23 cellular contexts compared by ENCODE assay signal in the genomic region with DNA sequence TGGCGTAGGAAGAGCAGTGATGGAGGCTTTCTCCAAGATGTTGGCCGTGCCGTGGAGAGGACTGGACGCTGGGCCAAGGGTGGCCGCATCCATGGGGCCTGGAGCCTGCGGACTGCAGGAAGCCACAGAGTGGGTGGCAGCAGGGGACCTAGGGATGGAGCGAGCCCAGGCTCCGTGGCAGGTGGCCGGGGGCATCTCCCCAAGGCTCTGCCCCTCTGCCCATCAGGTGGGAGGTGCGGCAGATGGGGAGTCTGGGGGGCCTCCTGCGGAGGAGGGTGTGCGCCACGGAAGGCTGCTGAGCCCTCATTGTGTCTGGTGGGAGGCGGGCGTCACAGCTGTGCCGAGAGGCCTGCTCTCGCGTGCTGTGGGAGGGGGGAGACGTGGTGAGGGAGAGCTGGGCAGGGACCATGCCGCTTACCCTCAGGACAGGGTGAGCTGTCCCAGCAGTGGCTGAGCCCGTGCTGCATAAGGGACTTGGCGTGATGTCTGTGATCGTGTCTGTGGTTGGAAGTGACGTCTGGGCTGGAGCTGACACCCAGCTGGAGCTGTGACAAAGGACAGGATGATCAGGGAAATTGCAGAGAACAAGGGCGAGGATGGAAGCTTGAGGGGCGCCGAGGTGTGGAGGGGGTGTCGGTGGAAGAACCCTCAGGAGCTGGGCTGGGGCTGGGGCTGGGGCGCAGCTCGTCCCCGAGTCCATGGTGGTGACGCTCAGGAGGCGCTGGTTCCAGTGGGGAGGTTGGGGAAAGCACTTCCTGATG. TPM values are rescaled to one million over a fixed set of nuclear protein-coding genes. Genes with fewer than 3 reads are reported as not detected.
A peak's percentile ranks its signal among the peaks of the same experiment; 100 is the strongest.
DNase-seq lines count a peak whose midpoint lies in the region; ATAC-seq and TF ChIP-seq lines count a peak whose summit lies in the region.
"Had no signal": no experiment of that assay in that cellular context is flagged by ENCODE, and none has a peak within 500 bp of the region (broad histone marks: within the 10 kb centered on the region; RNA-seq: fewer than 3 reads in every experiment).

No MANE protein-coding gene starts in this region.

- no peak overlapping the region for H3K4me3 Mint-ChIP-seq in neural crest cell
- H3K4me3 Mint-ChIP-seq: activated naive CD4-positive, alpha-beta T cell treated with anti-CD3 and anti-CD28 coated beads for 36 hours; activated T-cell treated with anti-CD3 and anti-CD28 coated beads, Interleukin-2, amount 50 U/mL, for 24 hours; central memory CD8-positive, alpha-beta T cell had no signal

- TF ChIP-seq EP300 in upper lobe of left lung (IDR thresholded peaks at IDR 0.05) = peak in 1 of 4 donors; percentile 91

- H3K36me3 ChIP-seq in esophagus squamous epithelium = no peaks in the 10 kb centered on the region
- peaks cover 0 to 9% (median 0%) of the 10 kb centered on the region in 4 donors for H3K36me3 ChIP-seq in upper lobe of left lung
- H3K36me3 ChIP-seq: right lobe of liver, thoracic aorta had no signal

- no peak for TF ChIP-seq POLR2A in esophagus squamous epithelium (IDR thresholded peaks at IDR 0.05)
- peak in 1 of 4 donors; percentile 10 for TF ChIP-seq POLR2A in upper lobe of left lung (IDR thresholded peaks at IDR 0.05)
- TF ChIP-seq POLR2A in GM18505 (IDR thresholded peaks at IDR 0.05; ENCODE audit: borderline replicate concordance, extremely low read depth, insufficient read depth, insufficient read length) = no peak

- DNase-seq in DMS53 (lab: John Stamatoyannopoulos, UW) (peak; percentile 6), DMS53 treated with DMSO at 0.1 percent for 48 hours (lab: John Stamatoyannopoulos, UW; ENCODE audit: unreplicated experiment) (no peak), esophagus squamous epithelium (lab: John Stamatoyannopoulos, UW) (no peak), neural crest cell (ENCODE audit: low read depth, low spot score) (no peak), upper lobe of left lung (peak in 1 of 2 donors; percentile 77), NCI-H2029 (lab: John Stamatoyannopoulos, UW) (no peak)
- DNase-seq: activated CD4-positive, CD25-positive, alpha-beta regulatory T cell treated with anti-CD3 and anti-CD28 coated beads, Interleukin-2, amount 50 U/mL, for 72 hours; activated naive CD4-positive, alpha-beta T cell treated with anti-CD3 and anti-CD28 coated beads for 36 hours; activated T-cell treated with anti-CD3 and anti-CD28 coated beads, Interleukin-2, amount 50 U/mL, for 24 hours; DMS79 treated with DMSO at 0.1 percent for 48 hours; effector CD4-positive, alpha-beta T cell; NCI-H2029 treated with DMSO at 0.1 percent for 48 hours; NK-92 treated with Interleukin-12 subunit alpha and Interleukin-12 subunit beta, amount 100 ng/mL, for 24 hours; right lobe of liver; stimulated activated CD4-positive, alpha-beta T cell treated with anti-CD3 and anti-CD28 coated beads, Interleukin-15, amount 100 ng/mL, for 24 hours; T-helper 9 cell had no signal

- H3K27ac ChIP-seq in esophagus squamous epithelium = peak overlapping the region in 3 of 4 donors; percentile 23 to 78 (median 70)
- peak overlapping the region; percentile 80 to 92 (median 82) for H3K27ac ChIP-seq in upper lobe of left lung
- H3K27ac ChIP-seq: 22Rv1, right lobe of liver, SK-N-MC, thoracic aorta had no signal

- TF ChIP-seq CTCF in esophagus squamous epithelium (IDR thresholded peaks at IDR 0.05) = no peak
- TF ChIP-seq CTCF in neural crest cell (conservative IDR thresholded peaks at IDR 0.05) = no peak
- no peak for TF ChIP-seq CTCF in upper lobe of left lung (IDR thresholded peaks at IDR 0.05)

- H3K4me1 ChIP-seq in esophagus squamous epithelium = peaks cover 4 to 32% (median 8%) of the 10 kb centered on the region in 3 donors
- H3K4me1 ChIP-seq in upper lobe of left lung = peaks cover 2 to 20% (median 12%) of the 10 kb centered on the region in 4 donors

- H3K27me3 ChIP-seq in esophagus squamous epithelium (peaks cover 0 to 23% (median 0%) of the 10 kb centered on the region in 4 donors), upper lobe of left lung (no peaks in the 10 kb centered on the region)
- H3K27me3 ChIP-seq: right lobe of liver had no signal

- no peaks in the 10 kb centered on the region for H3K9me3 Mint-ChIP-seq in neural crest cell
- H3K9me3 Mint-ChIP-seq: activated naive CD4-positive, alpha-beta T cell treated with anti-CD3 and anti-CD28 coated beads for 36 hours; activated T-cell treated with anti-CD3 and anti-CD28 coated beads, Interleukin-2, amount 50 U/mL, for 24 hours; central memory CD8-positive, alpha-beta T cell had no signal

- peak overlapping the region; percentile 91 for H3K27ac Mint-ChIP-seq in neural crest cell (ENCODE audit: unreplicated experiment)
- H3K27ac Mint-ChIP-seq: activated naive CD4-positive, alpha-beta T cell treated with anti-CD3 and anti-CD28 coated beads for 36 hours; activated T-cell treated with anti-CD3 and anti-CD28 coated beads, Interleukin-2, amount 50 U/mL, for 24 hours had no signal

- ATAC-seq in upper lobe of left lung (ENCODE audit: low FRiP score in 2 of 2) (no peak), HG03045 (IDR thresholded peaks at IDR 0.05; ENCODE audit: unreplicated experiment) (no peak), GM18505 (IDR thresholded peaks at IDR 0.05; ENCODE audit: unreplicated experiment) (no peak)
- ATAC-seq: esophagus mucosa had no signal

- peaks cover 19% of the 10 kb centered on the region for H3K4me1 Mint-ChIP-seq in neural crest cell
- H3K4me1 Mint-ChIP-seq: central memory CD8-positive, alpha-beta T cell had no signal

- WGBS in esophagus squamous epithelium, 2 donors = 78 to 83% methylated on average over 13 to 20 of the region's 33 CpGs
- 75 to 77% methylated on average over 28 to 31 of the region's 33 CpGs for WGBS in upper lobe of left lung, 2 donors

- no peaks in the 10 kb centered on the region for H3K9me3 ChIP-seq in esophagus squamous epithelium
- no peaks in the 10 kb centered on the region for H3K9me3 ChIP-seq in upper lobe of left lung
- H3K9me3 ChIP-seq: right lobe of liver, thoracic aorta had no signal

- H3K36me3 Mint-ChIP-seq in neural crest cell (ENCODE audit: low read depth) = no peaks in the 10 kb centered on the region

- intact Hi-C loops in esophagus squamous epithelium (cut with DNase I) = no loop called here

- no peaks in the 10 kb centered on the region for H3K27me3 Mint-ChIP-seq in neural crest cell (ENCODE audit: low read depth)
- H3K27me3 Mint-ChIP-seq: activated T-cell treated with anti-CD3 and anti-CD28 coated beads, Interleukin-2, amount 50 U/mL, for 24 hours; central memory CD8-positive, alpha-beta T cell had no signal

- H3K4me3 ChIP-seq in esophagus squamous epithelium = peak overlapping the region in 3 of 4 donors; percentile 22 to 47 (median 42)
- peak overlapping the region in 3 of 4 donors; percentile 13 to 48 (median 15) for H3K4me3 ChIP-seq in upper lobe of left lung
- H3K4me3 ChIP-seq: right lobe of liver, SK-N-MC, thoracic aorta had no signal

RNA-seq across cellular contexts. Expression of gene MCF2L, which starts 13.4 kb away (rescaled TPM):
- total RNA-seq in esophagus squamous epithelium (10 to 100 TPM; 10.2 to 25.4 (median 16.9) TPM), neural crest cell (59.9 and 62.5 TPM in 2 replicates), upper lobe of left lung (10 to 100 TPM; 14.3 to 99.5 (median 53.1) TPM)
